In genomic region chr6:83615025-83615999, GRCh38 we compare ENCODE assay signal across 1 cellular context.
TF ChIP-seq lines count a peak whose summit lies in the region.

No MANE protein-coding gene starts in this region.

TF ChIP-seq in GM23338, 12 proteins besides CTCF, POLR2A, EP300 and RAD21 (continued from another document):
- TF ChIP-seq ZNF462 (CRISPR knock-in tag; IDR thresholded peaks at IDR 0.05), result no peak
